In the genomic region with DNA sequence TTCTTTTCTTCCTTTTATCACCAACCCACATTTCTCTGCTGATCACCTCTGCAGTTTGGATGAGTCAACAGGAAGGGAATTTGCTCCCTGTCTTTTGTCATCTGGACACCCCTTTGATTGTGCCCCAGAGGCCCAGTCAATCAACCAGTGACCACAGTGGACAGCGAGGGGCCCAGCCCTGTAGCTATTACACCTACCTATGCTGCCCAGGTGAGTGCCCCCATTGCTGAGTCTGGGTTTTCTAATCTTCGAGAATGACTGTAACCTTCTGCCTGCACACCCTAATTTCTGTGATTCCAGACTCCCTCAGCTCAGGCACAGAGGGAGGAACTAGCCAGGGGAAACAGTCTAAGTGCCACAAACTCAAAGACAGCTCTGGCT, we compare ENCODE assay signal across 1 cellular context.
TF ChIP-seq lines count a peak whose summit lies in the region.

No MANE protein-coding gene starts in this region.

TF ChIP-seq in GM23338, 12 proteins besides CTCF, POLR2A, EP300 and RAD21 (continued from another document):
- TF ChIP-seq, protein P1, sequence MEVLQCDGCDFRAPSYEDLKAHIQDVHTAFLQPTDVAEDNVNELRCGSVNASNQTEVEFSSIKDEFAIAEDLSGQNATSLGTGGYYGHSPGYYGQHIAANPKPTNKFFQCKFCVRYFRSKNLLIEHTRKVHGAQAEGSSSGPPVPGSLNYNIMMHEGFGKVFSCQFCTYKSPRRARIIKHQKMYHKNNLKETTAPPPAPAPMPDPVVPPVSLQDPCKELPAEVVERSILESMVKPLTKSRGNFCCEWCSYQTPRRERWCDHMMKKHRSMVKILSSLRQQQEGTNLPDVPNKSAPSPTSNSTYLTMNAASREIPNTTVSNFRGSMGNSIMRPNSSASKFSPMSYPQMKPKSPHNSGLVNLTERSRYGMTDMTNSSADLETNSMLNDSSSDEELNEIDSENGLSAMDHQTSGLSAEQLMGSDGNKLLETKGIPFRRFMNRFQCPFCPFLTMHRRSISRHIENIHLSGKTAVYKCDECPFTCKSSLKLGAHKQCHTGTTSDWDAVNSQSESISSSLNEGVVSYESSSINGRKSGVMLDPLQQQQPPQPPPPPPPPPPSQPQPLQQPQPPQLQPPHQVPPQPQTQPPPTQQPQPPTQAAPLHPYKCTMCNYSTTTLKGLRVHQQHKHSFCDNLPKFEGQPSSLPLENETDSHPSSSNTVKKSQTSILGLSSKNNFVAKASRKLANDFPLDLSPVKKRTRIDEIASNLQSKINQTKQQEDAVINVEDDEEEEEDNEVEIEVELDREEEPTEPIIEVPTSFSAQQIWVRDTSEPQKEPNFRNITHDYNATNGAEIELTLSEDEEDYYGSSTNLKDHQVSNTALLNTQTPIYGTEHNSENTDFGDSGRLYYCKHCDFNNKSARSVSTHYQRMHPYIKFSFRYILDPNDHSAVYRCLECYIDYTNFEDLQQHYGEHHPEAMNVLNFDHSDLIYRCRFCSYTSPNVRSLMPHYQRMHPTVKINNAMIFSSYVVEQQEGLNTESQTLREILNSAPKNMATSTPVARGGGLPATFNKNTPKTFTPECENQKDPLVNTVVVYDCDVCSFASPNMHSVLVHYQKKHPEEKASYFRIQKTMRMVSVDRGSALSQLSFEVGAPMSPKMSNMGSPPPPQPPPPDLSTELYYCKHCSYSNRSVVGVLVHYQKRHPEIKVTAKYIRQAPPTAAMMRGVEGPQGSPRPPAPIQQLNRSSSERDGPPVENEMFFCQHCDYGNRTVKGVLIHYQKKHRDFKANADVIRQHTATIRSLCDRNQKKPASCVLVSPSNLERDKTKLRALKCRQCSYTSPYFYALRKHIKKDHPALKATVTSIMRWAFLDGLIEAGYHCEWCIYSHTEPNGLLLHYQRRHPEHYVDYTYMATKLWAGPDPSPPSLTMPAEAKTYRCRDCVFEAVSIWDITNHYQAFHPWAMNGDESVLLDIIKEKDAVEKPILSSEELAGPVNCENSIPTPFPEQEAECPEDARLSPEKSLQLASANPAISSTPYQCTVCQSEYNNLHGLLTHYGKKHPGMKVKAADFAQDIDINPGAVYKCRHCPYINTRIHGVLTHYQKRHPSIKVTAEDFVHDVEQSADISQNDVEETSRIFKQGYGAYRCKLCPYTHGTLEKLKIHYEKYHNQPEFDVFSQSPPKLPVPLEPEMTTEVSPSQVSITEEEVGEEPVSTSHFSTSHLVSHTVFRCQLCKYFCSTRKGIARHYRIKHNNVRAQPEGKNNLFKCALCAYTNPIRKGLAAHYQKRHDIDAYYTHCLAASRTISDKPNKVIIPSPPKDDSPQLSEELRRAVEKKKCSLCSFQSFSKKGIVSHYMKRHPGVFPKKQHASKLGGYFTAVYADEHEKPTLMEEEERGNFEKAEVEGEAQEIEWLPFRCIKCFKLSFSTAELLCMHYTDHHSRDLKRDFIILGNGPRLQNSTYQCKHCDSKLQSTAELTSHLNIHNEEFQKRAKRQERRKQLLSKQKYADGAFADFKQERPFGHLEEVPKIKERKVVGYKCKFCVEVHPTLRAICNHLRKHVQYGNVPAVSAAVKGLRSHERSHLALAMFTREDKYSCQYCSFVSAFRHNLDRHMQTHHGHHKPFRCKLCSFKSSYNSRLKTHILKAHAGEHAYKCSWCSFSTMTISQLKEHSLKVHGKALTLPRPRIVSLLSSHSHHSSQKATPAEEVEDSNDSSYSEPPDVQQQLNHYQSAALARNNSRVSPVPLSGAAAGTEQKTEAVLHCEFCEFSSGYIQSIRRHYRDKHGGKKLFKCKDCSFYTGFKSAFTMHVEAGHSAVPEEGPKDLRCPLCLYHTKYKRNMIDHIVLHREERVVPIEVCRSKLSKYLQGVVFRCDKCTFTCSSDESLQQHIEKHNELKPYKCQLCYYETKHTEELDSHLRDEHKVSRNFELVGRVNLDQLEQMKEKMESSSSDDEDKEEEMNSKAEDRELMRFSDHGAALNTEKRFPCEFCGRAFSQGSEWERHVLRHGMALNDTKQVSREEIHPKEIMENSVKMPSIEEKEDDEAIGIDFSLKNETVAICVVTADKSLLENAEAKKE (CRISPR knock-in tag; IDR thresholded peaks at IDR 0.05) = no peak
- TF ChIP-seq ZNF331 (CRISPR knock-in tag; IDR thresholded peaks at IDR 0.05; ENCODE audit: low read depth) (no peak), CREB1 (CRISPR knock-in tag; IDR thresholded peaks at IDR 0.05; ENCODE audit: low read depth) (no peak), STAT1 (IDR thresholded peaks at IDR 0.05; ENCODE audit: unreplicated experiment) (no peak), EZH2 (IDR thresholded peaks at IDR 0.05; ENCODE audit: low read depth, unreplicated experiment) (no peak), ZNF114 (CRISPR knock-in tag; IDR thresholded peaks at IDR 0.05) (no peak), JUNB (IDR thresholded peaks at IDR 0.05; ENCODE audit: unreplicated experiment) (no peak), NANOG (IDR thresholded peaks at IDR 0.05; ENCODE audit: borderline replicate concordance) (no peak), POLR2AphosphoS5 (IDR thresholded peaks at IDR 0.05; ENCODE audit: low read depth) (no peak)
- TF ChIP-seq, protein P2, sequence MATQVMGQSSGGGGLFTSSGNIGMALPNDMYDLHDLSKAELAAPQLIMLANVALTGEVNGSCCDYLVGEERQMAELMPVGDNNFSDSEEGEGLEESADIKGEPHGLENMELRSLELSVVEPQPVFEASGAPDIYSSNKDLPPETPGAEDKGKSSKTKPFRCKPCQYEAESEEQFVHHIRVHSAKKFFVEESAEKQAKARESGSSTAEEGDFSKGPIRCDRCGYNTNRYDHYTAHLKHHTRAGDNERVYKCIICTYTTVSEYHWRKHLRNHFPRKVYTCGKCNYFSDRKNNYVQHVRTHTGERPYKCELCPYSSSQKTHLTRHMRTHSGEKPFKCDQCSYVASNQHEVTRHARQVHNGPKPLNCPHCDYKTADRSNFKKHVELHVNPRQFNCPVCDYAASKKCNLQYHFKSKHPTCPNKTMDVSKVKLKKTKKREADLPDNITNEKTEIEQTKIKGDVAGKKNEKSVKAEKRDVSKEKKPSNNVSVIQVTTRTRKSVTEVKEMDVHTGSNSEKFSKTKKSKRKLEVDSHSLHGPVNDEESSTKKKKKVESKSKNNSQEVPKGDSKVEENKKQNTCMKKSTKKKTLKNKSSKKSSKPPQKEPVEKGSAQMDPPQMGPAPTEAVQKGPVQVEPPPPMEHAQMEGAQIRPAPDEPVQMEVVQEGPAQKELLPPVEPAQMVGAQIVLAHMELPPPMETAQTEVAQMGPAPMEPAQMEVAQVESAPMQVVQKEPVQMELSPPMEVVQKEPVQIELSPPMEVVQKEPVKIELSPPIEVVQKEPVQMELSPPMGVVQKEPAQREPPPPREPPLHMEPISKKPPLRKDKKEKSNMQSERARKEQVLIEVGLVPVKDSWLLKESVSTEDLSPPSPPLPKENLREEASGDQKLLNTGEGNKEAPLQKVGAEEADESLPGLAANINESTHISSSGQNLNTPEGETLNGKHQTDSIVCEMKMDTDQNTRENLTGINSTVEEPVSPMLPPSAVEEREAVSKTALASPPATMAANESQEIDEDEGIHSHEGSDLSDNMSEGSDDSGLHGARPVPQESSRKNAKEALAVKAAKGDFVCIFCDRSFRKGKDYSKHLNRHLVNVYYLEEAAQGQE (IDR thresholded peaks at IDR 0.05; ENCODE audit: unreplicated experiment) = no peak
- TF ChIP-seq, protein P3, sequence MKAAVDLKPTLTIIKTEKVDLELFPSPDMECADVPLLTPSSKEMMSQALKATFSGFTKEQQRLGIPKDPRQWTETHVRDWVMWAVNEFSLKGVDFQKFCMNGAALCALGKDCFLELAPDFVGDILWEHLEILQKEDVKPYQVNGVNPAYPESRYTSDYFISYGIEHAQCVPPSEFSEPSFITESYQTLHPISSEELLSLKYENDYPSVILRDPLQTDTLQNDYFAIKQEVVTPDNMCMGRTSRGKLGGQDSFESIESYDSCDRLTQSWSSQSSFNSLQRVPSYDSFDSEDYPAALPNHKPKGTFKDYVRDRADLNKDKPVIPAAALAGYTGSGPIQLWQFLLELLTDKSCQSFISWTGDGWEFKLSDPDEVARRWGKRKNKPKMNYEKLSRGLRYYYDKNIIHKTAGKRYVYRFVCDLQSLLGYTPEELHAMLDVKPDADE (IDR thresholded peaks at IDR 0.05) = no peak
